ENCODE assay signal across 8 cellular contexts in genomic region chrX:154515803-154516654, GRCh38. TPM values are rescaled to one million over a fixed set of nuclear protein-coding genes. Genes with fewer than 3 reads are reported as not detected.
DNase-seq lines count a peak whose midpoint lies in the region; ATAC-seq and TF ChIP-seq lines count a peak whose summit lies in the region.

A gene with protein sequence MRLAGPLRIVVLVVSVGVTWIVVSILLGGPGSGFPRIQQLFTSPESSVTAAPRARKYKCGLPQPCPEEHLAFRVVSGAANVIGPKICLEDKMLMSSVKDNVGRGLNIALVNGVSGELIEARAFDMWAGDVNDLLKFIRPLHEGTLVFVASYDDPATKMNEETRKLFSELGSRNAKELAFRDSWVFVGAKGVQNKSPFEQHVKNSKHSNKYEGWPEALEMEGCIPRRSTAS (minus strand): TSS chrX:154516232. CDS start chrX:154515772, 460 bp downstream.

- peak; percentile 75 for TF ChIP-seq POLR2A in GM19099 (IDR thresholded peaks at IDR 0.05; ENCODE audit: extremely low read depth, insufficient read length, low read depth)

- peak; percentile 89 for ATAC-seq in HG03354 (IDR thresholded peaks at IDR 0.05; ENCODE audit: poor library complexity, severe bottlenecking, unreplicated experiment)

- DNase-seq in Ammon's horn (ENCODE audit: low spot score) (peak; percentile 95), NCI-H460 (ENCODE audit: extremely low read depth, low read depth) (peak; percentile 85), cerebellum (ENCODE audit: low spot score) (peak; percentile 94), kidney tubule cell (ENCODE audit: low spot score) (peak; percentile 90)
- peak; percentile 88 for DNase-seq in activated CD4-positive, alpha-beta T cell treated with anti-CD3 and anti-CD28 coated beads for 1 hour
- DNase-seq in stimulated activated CD4-positive, alpha-beta T cell treated with anti-CD3 and anti-CD28 coated beads, Interleukin-15, amount 100 ng/mL, for 48 hours (ENCODE audit: low read depth in 2 of 2): peak; percentile 89 to 92

RNA-seq across cellular contexts. Expression of the gene that starts here (rescaled TPM):
- total RNA-seq in NCI-H460 (2014; rRNA removed; shearing (Covaris generic)): 42.1 and 44.3 TPM in 2 replicates
- polyA plus RNA-seq in NCI-H460 (2014; cell fraction: nucleus; rRNA removed): 86.2 and 101 TPM in 2 replicates
- total RNA-seq in cerebellum: 9.3 TPM

Comparison
In these comparisons a context has a peak if more than half of its experiments do, and no peak if none do; other contexts are left out.
1. Peak in every context shown above with its lines: DNase-seq and ATAC-seq.